Comparison of ENCODE assay signal across 8 cellular contexts in genomic region chr9:101028346-101029299, GRCh38. TPM values are rescaled to one million over a fixed set of nuclear protein-coding genes. Genes with fewer than 3 reads are reported as not detected.
DNase-seq lines count a peak whose midpoint lies in the region; ATAC-seq, FAIRE-seq and TF ChIP-seq lines count a peak whose summit lies in the region.

Gene PLPPR1 (plus strand): TSS chr9:101028727.

- dilution Hi-C loops in mammary epithelial cell (cut with HindIII; ENCODE audit: low sequenced_read_pairs), result no loop called here

- H4K20me1 ChIP-seq in GM23338 (replicated peaks; ENCODE audit: insufficient read depth) (no peaks in the 10 kb centered on the region; the same call in 1 of the 2 replicates), mammary epithelial cell (ENCODE audit: insufficient read depth, low read length) (no peaks in the 10 kb centered on the region)

- H3K4me1 ChIP-seq in GM23338 (ENCODE audit: insufficient read depth), result peaks cover 25% of the 10 kb centered on the region
- H3K4me1 ChIP-seq in mammary epithelial cell (ENCODE audit: insufficient read depth, low read length), result peaks cover 17% of the 10 kb centered on the region
- H3K4me1 ChIP-seq in kidney (ENCODE audit: control insufficient read depth in 1 of 2, insufficient read depth in 1 of 2, low read depth in 1 of 2, low read length in 2 of 2), result peaks cover 0 to 3% of the 10 kb centered on the region in 2 donors
- H3K4me1 ChIP-seq in spleen, result peaks cover 0 to 12% (median 4%) of the 10 kb centered on the region in 6 donors

- no peaks in the 10 kb centered on the region for H3K9me2 ChIP-seq in GM23338 (ENCODE audit: insufficient read depth)

- no peak within 1 kb of the TSS for H3K9ac ChIP-seq in mammary epithelial cell (ENCODE audit: insufficient read depth, low read length)
- peak within 1 kb of the TSS in 1 of 2 donors; percentile 34 for H3K9ac ChIP-seq in kidney (ENCODE audit: low read length in 2 of 2)

- H3K9me3 Mint-ChIP-seq in GM23338, result no peaks in the 10 kb centered on the region; the same call in 2 of the 3 replicates

- in situ Hi-C loops in mammary epithelial cell (cut with MboI; ENCODE audit: low sequenced_read_pairs in 2 of 2), result no loop called here

- H3K79me2 ChIP-seq in GM23338 (replicated peaks; ENCODE audit: insufficient read depth), result no peaks in the 10 kb centered on the region
- H3K79me2 ChIP-seq in mammary epithelial cell (ENCODE audit: insufficient read depth, low read length), result no peaks in the 10 kb centered on the region

- H3K27ac ChIP-seq in GM23338 (ENCODE audit: low read depth) (no peak within 1 kb of the TSS), mammary epithelial cell (ENCODE audit: insufficient read depth, low read depth, low read length) (no peak within 1 kb of the TSS), kidney (ENCODE audit: low read depth in 2 of 2, low read length in 2 of 2) (no peak within 1 kb of the TSS), spleen (no peak within 1 kb of the TSS)

- H3K9me3 ChIP-seq in mammary epithelial cell (replicated peaks; ENCODE audit: insufficient read depth, low read length), result no peaks in the 10 kb centered on the region
- no peaks in the 10 kb centered on the region for H3K9me3 ChIP-seq in kidney (ENCODE audit: control insufficient read depth in 1 of 2, low read length in 2 of 2)
- no peaks in the 10 kb centered on the region for H3K9me3 ChIP-seq in spleen

- no peaks in the 10 kb centered on the region for H3K36me3 Mint-ChIP-seq in GM23338 (ENCODE audit: low read depth)

- 3% methylated on average over 52 of the region's 89 CpGs for WGBS in mammary epithelial cell (ENCODE audit: low coverage, missing lambda C conversion rate)
- 3 to 7% (median 3%) methylated on average over 54 to 89 of the region's 89 CpGs for WGBS in spleen, 5 donors

- peak within 1 kb of the TSS; percentile 84 for H3K4me3 Mint-ChIP-seq in GM23338

- intact Hi-C loops in mammary epithelial cell (cut with micrococcal nuclease) (no loop called here), kidney (cut with DNase I) (no loop called here), spleen (cut with DNase I; ENCODE audit: low total_unique reads) (no loop called here)

- peak within 1 kb of the TSS; percentile 90 for H3K4me3 ChIP-seq in GM23338
- peak within 1 kb of the TSS; percentile 51 to 70 (median 61) for H3K4me3 ChIP-seq in mammary epithelial cell (replicated peaks in 1 of 3; ENCODE audit: insufficient read depth in 1 of 3, low read depth in 2 of 3, low read length in 3 of 3)
- peak within 1 kb of the TSS; percentile 50 to 59 for H3K4me3 ChIP-seq in kidney (ENCODE audit: low read length in 2 of 2)
- H3K4me3 ChIP-seq in spleen, result peak within 1 kb of the TSS in 5 of 8 donors; percentile 10 to 44 (median 15)

- TF ChIP-seq POLR2A in spleen (IDR thresholded peaks at IDR 0.05), result no peak

- ATAC-seq in GM23338 (peak; percentile 88), GM21390 (IDR thresholded peaks at IDR 0.05; ENCODE audit: unreplicated experiment) (no peak), HG02981 (IDR thresholded peaks at IDR 0.05; ENCODE audit: unreplicated experiment) (no peak)

- H3K27me3 ChIP-seq in GM23338 (ENCODE audit: insufficient read depth), result peaks cover 70% of the 10 kb centered on the region
- H3K27me3 ChIP-seq in mammary epithelial cell (ENCODE audit: insufficient read depth, low read length), result peaks cover 17% of the 10 kb centered on the region
- H3K27me3 ChIP-seq in spleen (replicated peaks in 1 of 7), result peaks cover 0 to 55% (median 29%) of the 10 kb centered on the region in 7 donors

- BruUV-seq in mammary epithelial cell (replicated peaks; lab: Mats Ljungman, UMichigan), result no TSS peak

- peak within 1 kb of the TSS; percentile 97 for H3K4me2 ChIP-seq in GM23338
- H3K4me2 ChIP-seq in mammary epithelial cell (ENCODE audit: insufficient read depth, low read depth, low read length), result peak within 1 kb of the TSS; percentile 99

- peaks cover 36% of the 10 kb centered on the region for H3K27me3 Mint-ChIP-seq in GM23338 (ENCODE audit: insufficient read depth, low read depth, poor library complexity)

- H3K36me3 ChIP-seq in GM23338 (ENCODE audit: insufficient read depth) (no peaks in the 10 kb centered on the region), mammary epithelial cell (ENCODE audit: insufficient read depth, low read length) (no peaks in the 10 kb centered on the region), kidney (ENCODE audit: control insufficient read depth in 1 of 2, insufficient read depth in 2 of 2, low read length in 2 of 2) (no peaks in the 10 kb centered on the region), spleen (no peaks in the 10 kb centered on the region)

- H2AFZ ChIP-seq in GM23338 (peak within 1 kb of the TSS; percentile 95), mammary epithelial cell (ENCODE audit: low read depth, low read length) (peak within 1 kb of the TSS; percentile 96)

- no peaks in the 10 kb centered on the region for H3F3A ChIP-seq in GM23338 (replicated peaks; ENCODE audit: low read depth)

- no peak within 1 kb of the TSS for H3K27ac Mint-ChIP-seq in GM23338

- DNase-seq in GM23338 (ENCODE audit: low spot score) (peak; percentile 84), NCI-H446 (lab: John Stamatoyannopoulos, UW) (peak; percentile 82 to 89), mammary epithelial cell (peak; percentile 67), kidney (peak; percentile 78), spleen (peak; percentile 66), OCI-M2 (lab: John Stamatoyannopoulos, UW; ENCODE audit: unreplicated experiment) (no peak)

- FAIRE-seq in kidney (lab: Jason Lieb, UNC), result no peak

- CTCF ChIA-PET in mammary epithelial cell (lab: Charles Lee; ENCODE audit: low non-redundant PET), result no interaction called here

- TF ChIP-seq CTCF in GM23338 (conservative IDR thresholded peaks at IDR 0.05; ENCODE audit: low read depth in 2 of 2), result no peak
- no peak for TF ChIP-seq CTCF in mammary epithelial cell (conservative IDR thresholded peaks at IDR 0.05 in 1 of 2, IDR thresholded peaks at IDR 0.05 in 1 of 2; ENCODE audit: extremely low read depth in 1 of 2, insufficient read depth in 1 of 2, low read depth in 1 of 2, low read length in 2 of 2)
- no peak for TF ChIP-seq CTCF in kidney (IDR thresholded peaks at IDR 0.05; ENCODE audit: borderline replicate concordance, extremely low read depth, insufficient read depth)
- TF ChIP-seq CTCF in spleen (IDR thresholded peaks at IDR 0.05 in 8 of 11, conservative IDR thresholded peaks at IDR 0.05 in 3 of 11), result no peak

- H3K4me1 Mint-ChIP-seq in GM23338, result peaks cover 23% of the 10 kb centered on the region

TF ChIP-seq in GM23338, 12 proteins besides CTCF, POLR2A, EP300 and RAD21:
- TF ChIP-seq STAT1 (IDR thresholded peaks at IDR 0.05; ENCODE audit: unreplicated experiment) (no peak), EZH2 (IDR thresholded peaks at IDR 0.05; ENCODE audit: low read depth, unreplicated experiment) (peak; percentile 41), POLR2AphosphoS5 (IDR thresholded peaks at IDR 0.05; ENCODE audit: low read depth) (peak; percentile 50; the same call in 1 of the 2 replicates)

RNA-seq across cellular contexts. Expression of gene PLPPR1, which starts in this region (rescaled TPM):
- total RNA-seq in GM23338 (2014; rRNA removed; shearing (Covaris generic)), result 2.0 and 3.7 TPM in 2 replicates
- polyA plus RNA-seq in GM23338 (2016; fragmentation: Nextera tagmentation; extraction: Ambion mirVana) (1.3 and 1.5 TPM in 2 replicates), mammary epithelial cell (0.07 TPM), kidney (ENCODE audit: insufficient read depth, low read depth, low replicate concordance) (21.6 TPM), spleen (not detected)
- total RNA-seq in mammary epithelial cell (under 1 TPM in 1 of 2 donors, not detected in 1; 0.33 TPM), kidney (0.98 TPM), spleen (not detected)
- polyA minus RNA-seq in mammary epithelial cell, result not detected

Comparison
In these comparisons a context has a peak if more than half of its experiments do, and no peak if none do; other contexts are left out.
1. Peak in DNase-seq, H3K4me3 ChIP-seq and H3K4me2 ChIP-seq in mammary epithelial cell; RNA of the gene not detected or under 1 TPM.
2. Peak in DNase-seq and H3K4me3 ChIP-seq in spleen; RNA of the gene not detected or under 1 TPM.
3. H3K4me3 ChIP-seq: peak in every context shown above with its lines; median percentile 90 in GM23338; 61 in mammary epithelial cell; 54 in kidney; 15 in spleen.